In the genomic region with DNA sequence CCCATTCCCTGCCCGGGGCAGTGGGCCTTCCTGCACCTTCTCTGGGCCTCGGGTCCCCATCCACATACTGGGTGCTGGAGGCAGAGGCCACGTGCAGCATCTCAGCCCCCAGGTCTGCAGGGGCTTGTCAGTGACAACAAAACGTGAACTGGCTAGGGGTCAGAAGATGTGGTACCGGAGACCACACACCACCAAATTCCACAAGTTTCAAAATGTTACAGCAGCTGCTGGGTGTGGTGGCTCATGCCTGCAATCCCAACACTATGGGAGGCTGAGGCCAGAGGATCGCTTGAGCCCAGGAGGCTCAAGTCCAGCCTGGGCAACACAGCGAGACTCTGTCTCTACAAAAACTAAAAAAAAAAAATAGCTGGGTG, we compare ENCODE assay signal across 2 cellular contexts.
TF ChIP-seq lines count a peak whose summit lies in the region.

No MANE protein-coding gene starts in this region.

TF ChIP-seq in GM23338, 12 proteins besides CTCF, POLR2A, EP300 and RAD21:
- no peak for TF ChIP-seq POLR2AphosphoS5 (IDR thresholded peaks at IDR 0.05; ENCODE audit: low read depth)
- TF ChIP-seq, protein P1, sequence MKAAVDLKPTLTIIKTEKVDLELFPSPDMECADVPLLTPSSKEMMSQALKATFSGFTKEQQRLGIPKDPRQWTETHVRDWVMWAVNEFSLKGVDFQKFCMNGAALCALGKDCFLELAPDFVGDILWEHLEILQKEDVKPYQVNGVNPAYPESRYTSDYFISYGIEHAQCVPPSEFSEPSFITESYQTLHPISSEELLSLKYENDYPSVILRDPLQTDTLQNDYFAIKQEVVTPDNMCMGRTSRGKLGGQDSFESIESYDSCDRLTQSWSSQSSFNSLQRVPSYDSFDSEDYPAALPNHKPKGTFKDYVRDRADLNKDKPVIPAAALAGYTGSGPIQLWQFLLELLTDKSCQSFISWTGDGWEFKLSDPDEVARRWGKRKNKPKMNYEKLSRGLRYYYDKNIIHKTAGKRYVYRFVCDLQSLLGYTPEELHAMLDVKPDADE (IDR thresholded peaks at IDR 0.05), result no peak
- TF ChIP-seq STAT1 (IDR thresholded peaks at IDR 0.05; ENCODE audit: unreplicated experiment), result no peak
- TF ChIP-seq CREB1 (CRISPR knock-in tag; IDR thresholded peaks at IDR 0.05; ENCODE audit: low read depth), result no peak
- TF ChIP-seq JUNB (IDR thresholded peaks at IDR 0.05; ENCODE audit: unreplicated experiment), result no peak
- TF ChIP-seq, protein P2, sequence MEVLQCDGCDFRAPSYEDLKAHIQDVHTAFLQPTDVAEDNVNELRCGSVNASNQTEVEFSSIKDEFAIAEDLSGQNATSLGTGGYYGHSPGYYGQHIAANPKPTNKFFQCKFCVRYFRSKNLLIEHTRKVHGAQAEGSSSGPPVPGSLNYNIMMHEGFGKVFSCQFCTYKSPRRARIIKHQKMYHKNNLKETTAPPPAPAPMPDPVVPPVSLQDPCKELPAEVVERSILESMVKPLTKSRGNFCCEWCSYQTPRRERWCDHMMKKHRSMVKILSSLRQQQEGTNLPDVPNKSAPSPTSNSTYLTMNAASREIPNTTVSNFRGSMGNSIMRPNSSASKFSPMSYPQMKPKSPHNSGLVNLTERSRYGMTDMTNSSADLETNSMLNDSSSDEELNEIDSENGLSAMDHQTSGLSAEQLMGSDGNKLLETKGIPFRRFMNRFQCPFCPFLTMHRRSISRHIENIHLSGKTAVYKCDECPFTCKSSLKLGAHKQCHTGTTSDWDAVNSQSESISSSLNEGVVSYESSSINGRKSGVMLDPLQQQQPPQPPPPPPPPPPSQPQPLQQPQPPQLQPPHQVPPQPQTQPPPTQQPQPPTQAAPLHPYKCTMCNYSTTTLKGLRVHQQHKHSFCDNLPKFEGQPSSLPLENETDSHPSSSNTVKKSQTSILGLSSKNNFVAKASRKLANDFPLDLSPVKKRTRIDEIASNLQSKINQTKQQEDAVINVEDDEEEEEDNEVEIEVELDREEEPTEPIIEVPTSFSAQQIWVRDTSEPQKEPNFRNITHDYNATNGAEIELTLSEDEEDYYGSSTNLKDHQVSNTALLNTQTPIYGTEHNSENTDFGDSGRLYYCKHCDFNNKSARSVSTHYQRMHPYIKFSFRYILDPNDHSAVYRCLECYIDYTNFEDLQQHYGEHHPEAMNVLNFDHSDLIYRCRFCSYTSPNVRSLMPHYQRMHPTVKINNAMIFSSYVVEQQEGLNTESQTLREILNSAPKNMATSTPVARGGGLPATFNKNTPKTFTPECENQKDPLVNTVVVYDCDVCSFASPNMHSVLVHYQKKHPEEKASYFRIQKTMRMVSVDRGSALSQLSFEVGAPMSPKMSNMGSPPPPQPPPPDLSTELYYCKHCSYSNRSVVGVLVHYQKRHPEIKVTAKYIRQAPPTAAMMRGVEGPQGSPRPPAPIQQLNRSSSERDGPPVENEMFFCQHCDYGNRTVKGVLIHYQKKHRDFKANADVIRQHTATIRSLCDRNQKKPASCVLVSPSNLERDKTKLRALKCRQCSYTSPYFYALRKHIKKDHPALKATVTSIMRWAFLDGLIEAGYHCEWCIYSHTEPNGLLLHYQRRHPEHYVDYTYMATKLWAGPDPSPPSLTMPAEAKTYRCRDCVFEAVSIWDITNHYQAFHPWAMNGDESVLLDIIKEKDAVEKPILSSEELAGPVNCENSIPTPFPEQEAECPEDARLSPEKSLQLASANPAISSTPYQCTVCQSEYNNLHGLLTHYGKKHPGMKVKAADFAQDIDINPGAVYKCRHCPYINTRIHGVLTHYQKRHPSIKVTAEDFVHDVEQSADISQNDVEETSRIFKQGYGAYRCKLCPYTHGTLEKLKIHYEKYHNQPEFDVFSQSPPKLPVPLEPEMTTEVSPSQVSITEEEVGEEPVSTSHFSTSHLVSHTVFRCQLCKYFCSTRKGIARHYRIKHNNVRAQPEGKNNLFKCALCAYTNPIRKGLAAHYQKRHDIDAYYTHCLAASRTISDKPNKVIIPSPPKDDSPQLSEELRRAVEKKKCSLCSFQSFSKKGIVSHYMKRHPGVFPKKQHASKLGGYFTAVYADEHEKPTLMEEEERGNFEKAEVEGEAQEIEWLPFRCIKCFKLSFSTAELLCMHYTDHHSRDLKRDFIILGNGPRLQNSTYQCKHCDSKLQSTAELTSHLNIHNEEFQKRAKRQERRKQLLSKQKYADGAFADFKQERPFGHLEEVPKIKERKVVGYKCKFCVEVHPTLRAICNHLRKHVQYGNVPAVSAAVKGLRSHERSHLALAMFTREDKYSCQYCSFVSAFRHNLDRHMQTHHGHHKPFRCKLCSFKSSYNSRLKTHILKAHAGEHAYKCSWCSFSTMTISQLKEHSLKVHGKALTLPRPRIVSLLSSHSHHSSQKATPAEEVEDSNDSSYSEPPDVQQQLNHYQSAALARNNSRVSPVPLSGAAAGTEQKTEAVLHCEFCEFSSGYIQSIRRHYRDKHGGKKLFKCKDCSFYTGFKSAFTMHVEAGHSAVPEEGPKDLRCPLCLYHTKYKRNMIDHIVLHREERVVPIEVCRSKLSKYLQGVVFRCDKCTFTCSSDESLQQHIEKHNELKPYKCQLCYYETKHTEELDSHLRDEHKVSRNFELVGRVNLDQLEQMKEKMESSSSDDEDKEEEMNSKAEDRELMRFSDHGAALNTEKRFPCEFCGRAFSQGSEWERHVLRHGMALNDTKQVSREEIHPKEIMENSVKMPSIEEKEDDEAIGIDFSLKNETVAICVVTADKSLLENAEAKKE (CRISPR knock-in tag; IDR thresholded peaks at IDR 0.05), result no peak
- TF ChIP-seq NANOG (IDR thresholded peaks at IDR 0.05; ENCODE audit: borderline replicate concordance), result no peak
- TF ChIP-seq ZNF331 (CRISPR knock-in tag; IDR thresholded peaks at IDR 0.05; ENCODE audit: low read depth), result no peak

TF ChIP-seq in IMR-90, 13 proteins besides CTCF, POLR2A, EP300 and RAD21:
- no peak for TF ChIP-seq MXI1 (IDR thresholded peaks at IDR 0.05; ENCODE audit: borderline replicate concordance, low read depth, low read length)
- no peak for TF ChIP-seq FOS (IDR thresholded peaks at IDR 0.05; ENCODE audit: low read depth, low read length)
- TF ChIP-seq RCOR1 (IDR thresholded peaks at IDR 0.05; ENCODE audit: insufficient replicate concordance, low read length), result no peak
- TF ChIP-seq NFE2L2 (IDR thresholded peaks at IDR 0.05; ENCODE audit: low read depth, low read length), result no peak
- no peak for TF ChIP-seq SMC3 (IDR thresholded peaks at IDR 0.05; ENCODE audit: low read depth, low read length)
- no peak for TF ChIP-seq MAZ (IDR thresholded peaks at IDR 0.05; ENCODE audit: borderline replicate concordance, low read depth, low read length)
- TF ChIP-seq, protein P3, sequence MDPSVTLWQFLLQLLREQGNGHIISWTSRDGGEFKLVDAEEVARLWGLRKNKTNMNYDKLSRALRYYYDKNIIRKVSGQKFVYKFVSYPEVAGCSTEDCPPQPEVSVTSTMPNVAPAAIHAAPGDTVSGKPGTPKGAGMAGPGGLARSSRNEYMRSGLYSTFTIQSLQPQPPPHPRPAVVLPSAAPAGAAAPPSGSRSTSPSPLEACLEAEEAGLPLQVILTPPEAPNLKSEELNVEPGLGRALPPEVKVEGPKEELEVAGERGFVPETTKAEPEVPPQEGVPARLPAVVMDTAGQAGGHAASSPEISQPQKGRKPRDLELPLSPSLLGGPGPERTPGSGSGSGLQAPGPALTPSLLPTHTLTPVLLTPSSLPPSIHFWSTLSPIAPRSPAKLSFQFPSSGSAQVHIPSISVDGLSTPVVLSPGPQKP (IDR thresholded peaks at IDR 0.05; ENCODE audit: borderline replicate concordance, low read depth, low read length), result no peak
- TF ChIP-seq CEBPB (IDR thresholded peaks at IDR 0.05; ENCODE audit: low read depth, low read length), result no peak
- no peak for TF ChIP-seq MAFK (IDR thresholded peaks at IDR 0.05; ENCODE audit: low read depth, low read length)
- TF ChIP-seq BHLHE40 (IDR thresholded peaks at IDR 0.05; ENCODE audit: low read depth, low read length), result no peak
- no peak for TF ChIP-seq RFX5 (IDR thresholded peaks at IDR 0.05; ENCODE audit: low read depth, low read length)
- no peak for TF ChIP-seq CHD1 (IDR thresholded peaks at IDR 0.05; ENCODE audit: low read depth, low read length)
- TF ChIP-seq, protein P4, sequence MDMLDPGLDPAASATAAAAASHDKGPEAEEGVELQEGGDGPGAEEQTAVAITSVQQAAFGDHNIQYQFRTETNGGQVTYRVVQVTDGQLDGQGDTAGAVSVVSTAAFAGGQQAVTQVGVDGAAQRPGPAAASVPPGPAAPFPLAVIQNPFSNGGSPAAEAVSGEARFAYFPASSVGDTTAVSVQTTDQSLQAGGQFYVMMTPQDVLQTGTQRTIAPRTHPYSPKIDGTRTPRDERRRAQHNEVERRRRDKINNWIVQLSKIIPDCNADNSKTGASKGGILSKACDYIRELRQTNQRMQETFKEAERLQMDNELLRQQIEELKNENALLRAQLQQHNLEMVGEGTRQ (IDR thresholded peaks at IDR 0.05; ENCODE audit: low read depth, low read length), result no peak
